Comparison of ENCODE assay signal across 8 cellular contexts in genomic region chr3:113210608-113211369, GRCh38. TPM values are rescaled to one million over a fixed set of nuclear protein-coding genes. Genes with fewer than 3 reads are reported as not detected.
DNase-seq lines count a peak whose midpoint lies in the region; ATAC-seq and TF ChIP-seq lines count a peak whose summit lies in the region.

No MANE protein-coding gene starts in this region.

- no peak for ATAC-seq in activated CD8-positive, alpha-beta T cell treated with anti-CD3 and anti-CD28 coated beads, Interleukin-2, amount 10 ng/mL, durations not matched to agents 7 days and 5 days
- ATAC-seq in heart right ventricle (peak in 6 of 8 donors; percentile 6 to 51 (median 22)), left colon (no peak), GM19452 (IDR thresholded peaks at IDR 0.05; ENCODE audit: unreplicated experiment) (no peak)

- TF ChIP-seq CTCF in GM12864 (IDR thresholded peaks at IDR 0.05; ENCODE audit: low read depth, low read length, missing control alignments), result no peak
- no peak for TF ChIP-seq CTCF in heart right ventricle (IDR thresholded peaks at IDR 0.05)

- H3K4me1 ChIP-seq in heart right ventricle (peaks cover 0 to 37% (median 4%) of the 10 kb centered on the region in 9 donors), rectal smooth muscle tissue (ENCODE audit: control insufficient read depth, insufficient read depth, low read length) (peaks cover 13% of the 10 kb centered on the region)

- peaks cover 11% of the 10 kb centered on the region for H3K4me1 Mint-ChIP-seq in activated CD8-positive, alpha-beta T cell treated with anti-CD3 and anti-CD28 coated beads, Interleukin-2, amount 10 ng/mL, durations not matched to agents 7 days and 5 days (ENCODE audit: low read depth)

- H3K27me3 Mint-ChIP-seq in activated CD8-positive, alpha-beta T cell treated with anti-CD3 and anti-CD28 coated beads, Interleukin-2, amount 10 ng/mL, durations not matched to agents 7 days and 5 days (ENCODE audit: low read depth), result peaks cover 83% of the 10 kb centered on the region

- WGBS in heart right ventricle, 2 donors, result 13 to 25% methylated on average over 24 of the region's 24 CpGs

- no peaks in the 10 kb centered on the region for H3K36me3 ChIP-seq in heart right ventricle
- H3K36me3 ChIP-seq in rectal smooth muscle tissue (ENCODE audit: control insufficient read depth, insufficient read depth, low read length), result no peaks in the 10 kb centered on the region

- H3K4me3 ChIP-seq in GM12864 (ENCODE audit: low read depth, low read length) (peak overlapping the region; percentile 51), heart right ventricle (peak overlapping the region; percentile 10 to 83 (median 70)), rectal smooth muscle tissue (ENCODE audit: low read length) (peak overlapping the region; percentile 84)

- POLR2A ChIA-PET in activated CD8-positive, alpha-beta T cell treated with anti-CD3 and anti-CD28 coated beads, Interleukin-2, amount 10 ng/mL, durations not matched to agents 7 days and 5 days (lab: Charles Lee), result no interaction called here

- no peak overlapping the region for H3K27ac Mint-ChIP-seq in activated CD8-positive, alpha-beta T cell treated with anti-CD3 and anti-CD28 coated beads, Interleukin-2, amount 10 ng/mL, durations not matched to agents 7 days and 5 days

- no peaks in the 10 kb centered on the region for H3K36me3 Mint-ChIP-seq in activated CD8-positive, alpha-beta T cell treated with anti-CD3 and anti-CD28 coated beads, Interleukin-2, amount 10 ng/mL, durations not matched to agents 7 days and 5 days (ENCODE audit: low read depth)

- peak overlapping the region; percentile 74 for H3K9ac ChIP-seq in rectal smooth muscle tissue (ENCODE audit: low read length)

- H3K4me3 Mint-ChIP-seq in activated CD8-positive, alpha-beta T cell treated with anti-CD3 and anti-CD28 coated beads, Interleukin-2, amount 10 ng/mL, durations not matched to agents 7 days and 5 days, result peak overlapping the region; percentile 68

- no peaks in the 10 kb centered on the region for H3K9me3 ChIP-seq in heart right ventricle

- CTCF ChIA-PET in activated CD8-positive, alpha-beta T cell treated with anti-CD3 and anti-CD28 coated beads, Interleukin-2, amount 10 ng/mL, durations not matched to agents 7 days and 5 days (lab: Charles Lee), result interaction anchor here (0.7 to 1.1 kb wide), 2 partner anchors 128 to 628 kb away, joined by 3 read pairs; no protein-coding TSS in a partner anchor

- H3K27me3 ChIP-seq in heart right ventricle, result peaks cover 0 to 74% (median 30%) of the 10 kb centered on the region in 7 donors
- H3K27me3 ChIP-seq in rectal smooth muscle tissue (ENCODE audit: control insufficient read depth, insufficient read depth, low read length), result no peaks in the 10 kb centered on the region

- H3K27ac ChIP-seq in heart right ventricle, result peak overlapping the region; percentile 52 to 90 (median 86)
- H3K27ac ChIP-seq in rectal smooth muscle tissue (ENCODE audit: low read depth, low read length), result peak overlapping the region; percentile 96

- no peaks in the 10 kb centered on the region for H3K9me3 Mint-ChIP-seq in activated CD8-positive, alpha-beta T cell treated with anti-CD3 and anti-CD28 coated beads, Interleukin-2, amount 10 ng/mL, durations not matched to agents 7 days and 5 days (ENCODE audit: insufficient read depth)

- DNase-seq in GM12864 (ENCODE audit: low read depth) (no peak), heart right ventricle (no peak), NOMO-1 treated with dmso at 0.1 percent for 144 hours (lab: John Stamatoyannopoulos, UW; ENCODE audit: unreplicated experiment) (no peak), left colon (no peak), SIG-M5 (lab: John Stamatoyannopoulos, UW) (no peak)
- no peak for DNase-seq in activated CD8-positive, alpha-beta T cell treated with anti-CD3 and anti-CD28 coated beads, Interleukin-2, amount 10 ng/mL, durations not matched to agents 7 days and 5 days

- intact Hi-C loops in heart right ventricle (cut with DNase I) (loop anchor here in 4 of 10 donors (2.0 to 10.0 kb wide), 6 partner anchors 56 to 158 kb away; no protein-coding TSS in a partner anchor), left colon (cut with DNase I, micrococcal nuclease) (loop anchor here in 1 of 2 donors (10.0 kb wide), 1 partner anchor 74 kb away; no protein-coding TSS in a partner anchor)

RNA-seq across cellular contexts. Expression of gene BOC, which starts 0.6 kb away (rescaled TPM):
- not detected for total RNA-seq in activated CD8-positive, alpha-beta T cell treated with anti-CD3 and anti-CD28 coated beads, Interleukin-2, amount 10 ng/mL, durations not matched to agents 7 days and 5 days
- total RNA-seq in heart right ventricle (10 to 100 TPM in 1 of 10 donors, 1 to 10 TPM in 9; 2.9 to 13.9 (median 5.4) TPM), left colon (10 to 100 TPM in 1 of 2 donors, 1 to 10 TPM in 1; 4.2 to 10.6 TPM)
- 1 to 10 TPM; 2.1 to 3.8 TPM for polyA plus RNA-seq in heart right ventricle

Comparison
In these comparisons a context has a peak if more than half of its experiments do, and no peak if none do; other contexts are left out.
1. ATAC-seq: peak in heart right ventricle (6 of 8); none in activated CD8-positive, alpha-beta T cell treated with anti-CD3 and anti-CD28 coated beads, Interleukin-2, amount 10 ng/mL, durations not matched to agents 7 days and 5 days (single experiment), left colon (single experiment) and GM19452 (single experiment).
2. Peak in every context shown above with its lines, with median percentiles within 50 percentile points of each other: H3K4me3 ChIP-seq.